In genomic region chr4:160631044-160631443, GRCh38 we compare ENCODE assay signal across 19 cellular contexts.
"Had no signal": no experiment of that assay in that cellular context is flagged by ENCODE, and none has a peak within 500 bp of the region (broad histone marks: within the 10 kb centered on the region; RNA-seq: fewer than 3 reads in every experiment).

No MANE protein-coding gene starts in this region.

- H3K4me2 ChIP-seq: neural progenitor cell, smooth muscle cell had no signal

- H3K4me3 ChIP-seq: neural progenitor cell, ovary, pancreas, prostate gland, psoas muscle, right atrium auricular region, right lobe of liver, sigmoid colon, skin epidermis, smooth muscle cell, spleen had no signal

- H3K27me3 ChIP-seq: neural progenitor cell, neutrophil, ovary, pancreas, right atrium auricular region, right lobe of liver, sigmoid colon, spleen had no signal

- H3K9me3 ChIP-seq: neutrophil, ovary, pancreas, prostate gland, right lobe of liver had no signal

- H3K36me3 ChIP-seq: neural progenitor cell, neutrophil, ovary, pancreas, prostate gland, right atrium auricular region, right lobe of liver, sigmoid colon, spleen had no signal

- H2AFZ ChIP-seq: neural progenitor cell, parathyroid adenoma had no signal

- ATAC-seq: naive thymus-derived CD4-positive, alpha-beta T cell; naive thymus-derived CD8-positive, alpha-beta T cell; natural killer cell; natural killer cell treated with Interleukin-12 subunit alpha and Interleukin-12 subunit beta and Interleukin-15 and Interleukin-18, amount 100 ng/mL, for 72 hours; pancreas; psoas muscle; right cardiac atrium; right lobe of liver; sciatic nerve had no signal

- H3K27ac ChIP-seq: neural progenitor cell, neutrophil, ovary, pancreas, parathyroid adenoma, prostate gland, psoas muscle, right atrium auricular region, right lobe of liver, sigmoid colon, skin epidermis, spleen had no signal

- H3K9ac ChIP-seq: neural progenitor cell, parathyroid adenoma had no signal

- H3K79me2 ChIP-seq: parathyroid adenoma had no signal
